ENCODE assay signal across 16 cellular contexts in the genomic region with DNA sequence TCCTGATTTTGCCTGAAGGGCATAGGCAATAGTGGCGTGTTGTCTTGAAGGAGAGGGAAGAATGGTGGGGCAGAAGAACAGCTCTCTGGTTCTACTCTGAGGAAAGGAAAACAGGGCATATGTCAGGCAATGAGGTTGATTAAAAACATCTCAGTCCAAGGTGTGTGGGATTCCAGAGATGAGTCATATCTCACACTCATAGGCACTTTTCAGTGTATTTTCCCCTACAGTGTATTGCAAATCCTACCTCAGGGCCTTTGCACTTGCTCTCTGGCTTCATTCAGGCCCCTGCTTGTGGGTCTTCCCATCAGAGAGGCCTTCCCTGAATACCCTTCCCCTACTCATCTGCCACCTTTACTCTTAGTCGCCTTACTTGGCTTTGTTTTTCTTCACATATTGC.
"Had no signal": no experiment of that assay in that cellular context is flagged by ENCODE, and none has a peak within 500 bp of the region (broad histone marks: within the 10 kb centered on the region; RNA-seq: fewer than 3 reads in every experiment).

No MANE protein-coding gene starts in this region.

- H3K27ac Mint-ChIP-seq: immature natural killer cell, neural progenitor cell had no signal

- ATAC-seq: heart left ventricle, left colon, sciatic nerve, upper lobe of right lung had no signal

- H3K4me3 ChIP-seq: coronary artery, neural progenitor cell, SJCRH30, stomach, testis, upper lobe of right lung had no signal

- FAIRE-seq: endothelial cell of umbilical vein, frontal cortex had no signal

- H3K4me1 ChIP-seq: SJCRH30 had no signal

- DNase-seq: activated naive CD4-positive, alpha-beta T cell treated with Interleukin-2 at 50 U/mL for 16 hours; amniotic stem cell; effector CD4-positive, alpha-beta T cell; heart left ventricle; immature natural killer cell; left colon; SJCRH30; stomach; testis; upper lobe of right lung had no signal

- H3K9me3 ChIP-seq: heart left ventricle, stomach, testis, upper lobe of right lung had no signal

- H3K36me3 Mint-ChIP-seq: neural progenitor cell had no signal

- H3K27ac ChIP-seq: coronary artery, neural progenitor cell, SJCRH30, stomach, testis, upper lobe of right lung had no signal

- H3K4me2 ChIP-seq: neural progenitor cell had no signal

- H3K9me3 Mint-ChIP-seq: immature natural killer cell had no signal

- H3K27me3 Mint-ChIP-seq: central memory CD8-positive, alpha-beta T cell had no signal

- H3K4me3 Mint-ChIP-seq: central memory CD8-positive, alpha-beta T cell; immature natural killer cell; neural progenitor cell had no signal
